In the genomic region with DNA sequence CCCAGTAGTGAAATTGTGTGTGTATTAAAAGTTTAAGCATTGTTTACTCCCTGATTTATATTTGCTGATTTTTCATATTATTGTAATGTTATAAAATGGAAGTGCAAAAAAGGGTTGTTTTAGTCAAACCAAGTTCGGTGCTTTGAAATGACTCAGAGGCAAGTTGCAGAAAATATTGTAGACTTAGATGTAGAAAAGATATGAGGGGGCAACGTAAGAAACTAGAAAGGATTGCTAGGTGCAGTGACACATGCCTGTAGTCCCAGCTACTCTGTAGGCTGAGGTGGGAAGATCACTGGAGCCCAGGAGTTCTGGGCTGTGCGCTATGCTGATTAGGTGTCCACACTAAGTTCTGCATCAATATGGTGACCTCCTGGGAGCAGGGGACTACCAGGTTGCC, we compare ENCODE assay signal across 23 cellular contexts. TPM values are rescaled to one million over a fixed set of nuclear protein-coding genes. Genes with fewer than 3 reads are reported as not detected.
DNase-seq lines count a peak whose midpoint lies in the region; ATAC-seq and FAIRE-seq lines count a peak whose summit lies in the region.
"Had no signal": no experiment of that assay in that cellular context is flagged by ENCODE, and none has a peak within 500 bp of the region (broad histone marks: within the 10 kb centered on the region; RNA-seq: fewer than 3 reads in every experiment).

No MANE protein-coding gene starts in this region.

- peaks cover 10% of the 10 kb centered on the region for H3K9me3 Mint-ChIP-seq in activated T-cell treated with anti-CD3 and anti-CD28 coated beads, Interleukin-2, amount 50 U/mL, for 24 hours
- peaks cover 4% of the 10 kb centered on the region for H3K9me3 Mint-ChIP-seq in activated T-helper 17 cell treated with anti-CD3 and anti-CD28 coated beads, Interleukin-2, amount 50 U/mL, for 72 hours
- peaks cover 3% of the 10 kb centered on the region for H3K9me3 Mint-ChIP-seq in stimulated activated effector memory CD8-positive, alpha-beta T cell treated with anti-CD3 and anti-CD28 coated beads, Interleukin-12 subunit alpha, Interleukin-12 subunit beta, amount 100 ng/mL, for 72 hours

- DNase-seq in activated T-cell treated with anti-CD3 and anti-CD28 coated beads, Interleukin-2, amount 50 U/mL, for 24 hours, result no peak
- no peak for DNase-seq in activated T-cell treated with anti-CD3 and anti-CD28 coated beads, Interleukin-2, amount 50 U/mL, for 1 hour
- DNase-seq in GM18507 (ENCODE audit: extremely low spot score, insufficient read length, low read depth) (no peak), amygdala (lab: John Stamatoyannopoulos, UW) (no peak), NCI-H345 (lab: John Stamatoyannopoulos, UW) (no peak)
- DNase-seq in stimulated activated effector memory CD8-positive, alpha-beta T cell treated with anti-CD3 and anti-CD28 coated beads, Interleukin-12 subunit alpha, Interleukin-12 subunit beta, amount 100 ng/mL, for 72 hours (ENCODE audit: low spot score in 2 of 2), result no peak
- DNase-seq: COR-L47, DMS79 treated with DMSO at 0.1 percent for 48 hours, KG1, NCI-H1105, NCI-H2029 treated with DMSO at 0.1 percent for 48 hours, NCI-H226, NCI-H524 treated with DMSO at 0.1 percent for 48 hours, NCI-H82, Peyer's patch had no signal

- peak; percentile 42 for ATAC-seq in activated T-helper 17 cell treated with anti-CD3 and anti-CD28 coated beads, Interleukin-2, amount 50 U/mL, for 72 hours (replicated peaks)
- no peak for ATAC-seq in stimulated activated effector memory CD8-positive, alpha-beta T cell treated with anti-CD3 and anti-CD28 coated beads, Interleukin-12 subunit alpha, Interleukin-12 subunit beta, amount 100 ng/mL, for 72 hours
- ATAC-seq: A549, HCT116, SK-N-SH treated with all-trans-retinoic acid at 6 μM for 48 hours had no signal

- H3K27ac Mint-ChIP-seq in activated T-cell treated with anti-CD3 and anti-CD28 coated beads, Interleukin-2, amount 50 U/mL, for 24 hours, result peak overlapping the region; percentile 3
- H3K27ac Mint-ChIP-seq in activated T-helper 17 cell treated with anti-CD3 and anti-CD28 coated beads, Interleukin-2, amount 50 U/mL, for 72 hours, result no peak overlapping the region
- H3K27ac Mint-ChIP-seq in stimulated activated effector memory CD8-positive, alpha-beta T cell treated with anti-CD3 and anti-CD28 coated beads, Interleukin-12 subunit alpha, Interleukin-12 subunit beta, amount 100 ng/mL, for 72 hours, result peak overlapping the region; percentile 13
- H3K27ac Mint-ChIP-seq: B cell had no signal

- FAIRE-seq in GM18507 (lab: Jason Lieb, UNC), result peak; percentile 50
- FAIRE-seq: A549, H1 had no signal

- H3K27me3 Mint-ChIP-seq in activated T-cell treated with anti-CD3 and anti-CD28 coated beads, Interleukin-2, amount 50 U/mL, for 24 hours, result no peaks in the 10 kb centered on the region
- H3K27me3 Mint-ChIP-seq in activated T-helper 17 cell treated with anti-CD3 and anti-CD28 coated beads, Interleukin-2, amount 50 U/mL, for 72 hours, result no peaks in the 10 kb centered on the region
- H3K27me3 Mint-ChIP-seq: B cell had no signal

- H3K4me1 Mint-ChIP-seq in activated T-cell treated with anti-CD3 and anti-CD28 coated beads, Interleukin-2, amount 50 U/mL, for 24 hours (ENCODE audit: low read depth), result peaks cover 39% of the 10 kb centered on the region
- H3K4me1 Mint-ChIP-seq in activated T-helper 17 cell treated with anti-CD3 and anti-CD28 coated beads, Interleukin-2, amount 50 U/mL, for 72 hours, result peaks cover 24% of the 10 kb centered on the region
- H3K4me1 Mint-ChIP-seq in stimulated activated effector memory CD8-positive, alpha-beta T cell treated with anti-CD3 and anti-CD28 coated beads, Interleukin-12 subunit alpha, Interleukin-12 subunit beta, amount 100 ng/mL, for 72 hours, result peaks cover 12% of the 10 kb centered on the region

- no peak overlapping the region for H3K4me3 Mint-ChIP-seq in activated T-cell treated with anti-CD3 and anti-CD28 coated beads, Interleukin-2, amount 50 U/mL, for 24 hours
- H3K4me3 Mint-ChIP-seq in activated T-helper 17 cell treated with anti-CD3 and anti-CD28 coated beads, Interleukin-2, amount 50 U/mL, for 72 hours, result no peak overlapping the region
- H3K4me3 Mint-ChIP-seq in stimulated activated effector memory CD8-positive, alpha-beta T cell treated with anti-CD3 and anti-CD28 coated beads, Interleukin-12 subunit alpha, Interleukin-12 subunit beta, amount 100 ng/mL, for 72 hours, result no peak overlapping the region
- H3K4me3 Mint-ChIP-seq: B cell had no signal

- peaks cover 18% of the 10 kb centered on the region for H3K36me3 Mint-ChIP-seq in activated T-cell treated with anti-CD3 and anti-CD28 coated beads, Interleukin-2, amount 50 U/mL, for 24 hours (ENCODE audit: low read depth)
- no peaks in the 10 kb centered on the region for H3K36me3 Mint-ChIP-seq in activated T-helper 17 cell treated with anti-CD3 and anti-CD28 coated beads, Interleukin-2, amount 50 U/mL, for 72 hours (ENCODE audit: low read depth)
- peaks cover 10% of the 10 kb centered on the region for H3K36me3 Mint-ChIP-seq in stimulated activated effector memory CD8-positive, alpha-beta T cell treated with anti-CD3 and anti-CD28 coated beads, Interleukin-12 subunit alpha, Interleukin-12 subunit beta, amount 100 ng/mL, for 72 hours

RNA-seq across cellular contexts. Expression of a gene that starts 16.1 kb away (rescaled TPM):
- 10 to 100 TPM; 13.9 to 35.1 TPM for total RNA-seq in activated T-helper 17 cell treated with anti-CD3 and anti-CD28 coated beads, Interleukin-2, amount 50 U/mL, for 72 hours
- total RNA-seq: HT1080, OCI-LY7 had no signal
